Comparison of ENCODE assay signal across 10 cellular contexts in the genomic region with DNA sequence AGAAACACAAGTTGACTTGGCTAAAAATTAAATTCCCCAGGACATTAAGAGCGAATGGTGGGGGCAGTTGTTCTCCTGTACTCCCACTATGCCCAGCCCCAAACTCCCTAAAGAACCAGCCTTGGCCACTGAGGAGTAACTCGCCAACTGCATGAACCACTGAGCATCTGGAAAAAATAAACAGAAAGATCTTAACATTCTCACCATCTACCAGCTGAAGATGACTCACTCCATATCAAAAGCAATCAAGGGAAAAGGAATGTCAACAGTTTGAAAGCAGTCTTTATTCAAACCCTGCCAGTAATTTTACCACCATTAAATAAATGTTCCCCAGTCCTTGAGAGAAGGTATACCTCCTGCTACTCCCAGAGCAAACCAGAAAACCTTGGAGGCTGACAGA. TPM values are rescaled to one million over a fixed set of nuclear protein-coding genes. Genes with fewer than 3 reads are reported as not detected.
A peak's percentile ranks its signal among the peaks of the same experiment; 100 is the strongest.
DNase-seq lines count a peak whose midpoint lies in the region; ATAC-seq and TF ChIP-seq lines count a peak whose summit lies in the region.
"Had no signal": no experiment of that assay in that cellular context is flagged by ENCODE, and none has a peak within 500 bp of the region (broad histone marks: within the 10 kb centered on the region; RNA-seq: fewer than 3 reads in every experiment).

No MANE protein-coding gene starts in this region.

- H3K9me3 ChIP-seq in left lung = no peaks in the 10 kb centered on the region

- ATAC-seq in left lung (peak; percentile 75), HG03469 (IDR thresholded peaks at IDR 0.05; ENCODE audit: unreplicated experiment) (no peak), HG03095 (IDR thresholded peaks at IDR 0.05; ENCODE audit: unreplicated experiment) (no peak)

- H3K27ac ChIP-seq in brain microvascular endothelial cell = no peak overlapping the region
- H3K27ac ChIP-seq in left lung = no peak overlapping the region

- H3K36me3 ChIP-seq in brain microvascular endothelial cell (replicated peaks) (no peaks in the 10 kb centered on the region), left lung (no peaks in the 10 kb centered on the region)

- no peak for TF ChIP-seq CTCF in AG09319 (IDR thresholded peaks at IDR 0.05; ENCODE audit: low read depth, low read length)
- TF ChIP-seq CTCF in brain microvascular endothelial cell (IDR thresholded peaks at IDR 0.05; ENCODE audit: low read depth, low read length, missing control alignments) = no peak
- no peak for TF ChIP-seq CTCF in left lung (IDR thresholded peaks at IDR 0.05)

- peaks cover 4 to 13% of the 10 kb centered on the region in 2 donors for H3K4me1 ChIP-seq in left lung

- intact Hi-C loops in left lung (cut with DNase I) = no loop called here

- DNase-seq in AG09319 (ENCODE audit: extremely low read depth, low read depth) = peak; percentile 36
- DNase-seq in LoVo (ENCODE audit: low spot score) = peak; percentile 65
- peak; percentile 44 for DNase-seq in brain microvascular endothelial cell
- DNase-seq in left lung = no peak
- no peak for DNase-seq in stimulated activated naive CD4-positive, alpha-beta T cell (lab: John Stamatoyannopoulos, UW)
- no peak for DNase-seq in activated CD8-positive, alpha-beta memory T cell treated with anti-CD3 and anti-CD28 coated beads for 24 hours
- DNase-seq: CD8-positive, alpha-beta memory T cell; NCI-H2107 had no signal

- in situ Hi-C loops in brain microvascular endothelial cell (cut with HindIII; ENCODE audit: low pct_ligation_motif_present, low sequenced_read_pairs) = no loop called here

- H3K4me3 ChIP-seq in brain microvascular endothelial cell (ENCODE audit: low read depth, low read length) (no peak overlapping the region), left lung (no peak overlapping the region)

- H3K27me3 ChIP-seq in brain microvascular endothelial cell (replicated peaks) (no peaks in the 10 kb centered on the region), left lung (no peaks in the 10 kb centered on the region)

RNA-seq across cellular contexts. Expression of gene CTTNBP2, which starts 45.4 kb away (rescaled TPM):
- 1 to 10 TPM; 3.0 to 6.9 TPM for total RNA-seq in left lung
- total RNA-seq: CD8-positive, alpha-beta memory T cell had no signal

Comparison
In these comparisons a context has a peak if more than half of its experiments do, and no peak if none do; other contexts are left out.
1. DNase-seq: peak in AG09319 (single experiment), LoVo (single experiment) and brain microvascular endothelial cell (single experiment); none in left lung (0 of 2), stimulated activated naive CD4-positive, alpha-beta T cell (0 of 6) and activated CD8-positive, alpha-beta memory T cell treated with anti-CD3 and anti-CD28 coated beads for 24 hours (single experiment).